In genomic region chr1:245934409-245934808, GRCh38 we compare ENCODE assay signal across 27 cellular contexts.
"Had no signal": no experiment of that assay in that cellular context is flagged by ENCODE, and none has a peak within 500 bp of the region (broad histone marks: within the 10 kb centered on the region; RNA-seq: fewer than 3 reads in every experiment).

No MANE protein-coding gene starts in this region.

- H3K9me3 Mint-ChIP-seq: activated CD4-positive, alpha-beta memory T cell treated with anti-CD3 and anti-CD28 coated beads, Interleukin-2, amount 10 ng/mL, durations not matched to agents 7 days and 5 days; activated CD4-positive, alpha-beta T cell treated with anti-CD3 and anti-CD28 coated beads, Interleukin-2, amount 10 ng/mL, durations not matched to agents 7 days and 5 days; activated T-cell treated with anti-CD3 and anti-CD28 coated beads, Interleukin-2, amount 50 U/mL, for 4 hours; activated T-helper 17 cell treated with anti-CD3 and anti-CD28 coated beads, Interleukin-2, amount 50 U/mL, for 72 hours; effector memory CD8-positive, alpha-beta T cell had no signal

- H3K4me1 Mint-ChIP-seq: activated CD4-positive, alpha-beta memory T cell treated with anti-CD3 and anti-CD28 coated beads, Interleukin-2, amount 10 ng/mL, durations not matched to agents 7 days and 5 days; activated CD4-positive, alpha-beta T cell treated with anti-CD3 and anti-CD28 coated beads, Interleukin-2, amount 10 ng/mL, durations not matched to agents 7 days and 5 days; activated T-helper 17 cell treated with anti-CD3 and anti-CD28 coated beads, Interleukin-2, amount 50 U/mL, for 72 hours had no signal

- H3K9me3 ChIP-seq: esophagus muscularis mucosa, gastrocnemius medialis, heart left ventricle had no signal

- H3K27ac ChIP-seq: brain microvascular endothelial cell, esophagus muscularis mucosa, foreskin keratinocyte, gastrocnemius medialis, heart left ventricle had no signal

- H3K27ac Mint-ChIP-seq: activated CD4-positive, alpha-beta memory T cell treated with anti-CD3 and anti-CD28 coated beads, Interleukin-2, amount 10 ng/mL, durations not matched to agents 7 days and 5 days; activated CD4-positive, alpha-beta T cell treated with anti-CD3 and anti-CD28 coated beads, Interleukin-2, amount 10 ng/mL, durations not matched to agents 7 days and 5 days; activated naive CD8-positive, alpha-beta T cell; activated T-helper 17 cell treated with anti-CD3 and anti-CD28 coated beads, Interleukin-2, amount 50 U/mL, for 72 hours; effector memory CD8-positive, alpha-beta T cell had no signal

- H3K36me3 ChIP-seq: brain microvascular endothelial cell, gastrocnemius medialis, heart left ventricle had no signal

- H3K4me3 Mint-ChIP-seq: activated CD4-positive, alpha-beta memory T cell treated with anti-CD3 and anti-CD28 coated beads, Interleukin-2, amount 10 ng/mL, durations not matched to agents 7 days and 5 days; activated CD4-positive, alpha-beta T cell treated with anti-CD3 and anti-CD28 coated beads, Interleukin-2, amount 10 ng/mL, durations not matched to agents 7 days and 5 days; activated naive CD8-positive, alpha-beta T cell; activated T-cell treated with anti-CD3 and anti-CD28 coated beads, Interleukin-2, amount 50 U/mL, for 4 hours; activated T-helper 17 cell treated with anti-CD3 and anti-CD28 coated beads, Interleukin-2, amount 50 U/mL, for 72 hours; effector memory CD8-positive, alpha-beta T cell had no signal

- DNase-seq: activated CD4-positive, alpha-beta memory T cell treated with anti-CD3 and anti-CD28 coated beads, Interleukin-2, amount 10 ng/mL, durations not matched to agents 7 days and 5 days; activated CD4-positive, alpha-beta T cell treated with anti-CD3 and anti-CD28 coated beads for 1 hour; activated CD4-positive, alpha-beta T cell treated with anti-CD3 and anti-CD28 coated beads for 4 hours; activated CD4-positive, alpha-beta T cell treated with anti-CD3 and anti-CD28 coated beads, Interleukin-2, amount 10 ng/mL, durations not matched to agents 7 days and 5 days; activated CD4-positive, alpha-beta T cell treated with anti-CD3 and anti-CD28 coated beads, Interleukin-2, amount 50 U/mL, for 4 hours; activated effector memory CD4-positive, alpha-beta T cell treated with Interleukin-2 at 50 U/mL for 16 hours; activated gamma-delta T cell treated with Interleukin-2 at 50 U/mL for 16 hours; activated naive CD4-positive, alpha-beta T cell treated with anti-CD3 and anti-CD28 coated beads, Interleukin-2, amount 50 U/mL, for 16 hours; activated naive CD4-positive, alpha-beta T cell treated with Interleukin-2 at 50 U/mL for 16 hours; activated T-cell treated with anti-CD3 and anti-CD28 coated beads, Interleukin-2, amount 50 U/mL, for 4 hours; amniotic stem cell; anterior cingulate cortex; brain microvascular endothelial cell; caudate nucleus; cortex of kidney; dermis blood vessel endothelial cell; effector CD4-positive, alpha-beta T cell; effector memory CD8-positive, alpha-beta T cell; erythroblast; foreskin keratinocyte; gastrocnemius medialis; glutamatergic neuron; heart left ventricle; T-helper 2 cell had no signal

- H3K27me3 ChIP-seq: brain microvascular endothelial cell, esophagus muscularis mucosa, foreskin keratinocyte, gastrocnemius medialis, heart left ventricle had no signal

- H3K4me1 ChIP-seq: esophagus muscularis mucosa, foreskin keratinocyte, gastrocnemius medialis, heart left ventricle had no signal

- H3K27me3 Mint-ChIP-seq: activated CD4-positive, alpha-beta memory T cell treated with anti-CD3 and anti-CD28 coated beads, Interleukin-2, amount 10 ng/mL, durations not matched to agents 7 days and 5 days; activated CD4-positive, alpha-beta T cell treated with anti-CD3 and anti-CD28 coated beads, Interleukin-2, amount 10 ng/mL, durations not matched to agents 7 days and 5 days; activated naive CD8-positive, alpha-beta T cell; activated T-helper 17 cell treated with anti-CD3 and anti-CD28 coated beads, Interleukin-2, amount 50 U/mL, for 72 hours; effector memory CD8-positive, alpha-beta T cell had no signal

- H3K4me3 ChIP-seq: esophagus muscularis mucosa, gastrocnemius medialis, heart left ventricle had no signal

- ATAC-seq: activated T-cell treated with anti-CD3 and anti-CD28 coated beads, Interleukin-2, amount 50 U/mL, for 4 hours; activated T-helper 17 cell treated with anti-CD3 and anti-CD28 coated beads, Interleukin-2, amount 50 U/mL, for 72 hours; effector memory CD8-positive, alpha-beta T cell; foreskin keratinocyte; gastrocnemius medialis; heart left ventricle had no signal
